ENCODE assay signal across 20 cellular contexts in genomic region chr2:76642122-76642521, GRCh38.
"Had no signal": no experiment of that assay in that cellular context is flagged by ENCODE, and none has a peak within 500 bp of the region (broad histone marks: within the 10 kb centered on the region; RNA-seq: fewer than 3 reads in every experiment).

No MANE protein-coding gene starts in this region.

- H3K36me3 ChIP-seq: colonic mucosa, right lobe of liver, transverse colon had no signal

- H3K27me3 ChIP-seq: colonic mucosa, right lobe of liver, testis, transverse colon had no signal

- H3K27ac ChIP-seq: colonic mucosa, right lobe of liver, testis, transverse colon had no signal

- H3K9me3 ChIP-seq: colonic mucosa, right lobe of liver, testis, transverse colon had no signal

- H3K4me3 ChIP-seq: colonic mucosa, right lobe of liver, testis, transverse colon had no signal

- ATAC-seq: activated CD8-positive, alpha-beta T cell treated with anti-CD3 and anti-CD28 coated beads for 36 hours; naive thymus-derived CD8-positive, alpha-beta T cell; right lobe of liver; stimulated activated naive CD8-positive, alpha-beta T cell treated with anti-CD3 and anti-CD28 coated beads, Interleukin-15, Interleukin-2, amounts not matched to agents 100 U/mL and 50 U/mL, for 24 hours; T-helper 17 cell had no signal

- DNase-seq: activated CD4-positive, alpha-beta T cell treated with anti-CD3 and anti-CD28 coated beads for 1 hour; activated CD4-positive, alpha-beta T cell treated with anti-CD3 and anti-CD28 coated beads, Interleukin-2, amount 50 U/mL, for 1 hour; activated CD8-positive, alpha-beta T cell treated with anti-CD3 and anti-CD28 coated beads for 36 hours; activated T-cell treated with anti-CD3 and anti-CD28 coated beads, Interleukin-2, amount 50 U/mL, for 48 hours; anterior cingulate cortex; cerebellar nuclear complex; colonic mucosa; effector CD8-positive, alpha-beta T cell; hippocampal formation; mammary epithelial cell; midbrain; naive thymus-derived CD8-positive, alpha-beta T cell; right lobe of liver; stimulated activated CD4-positive, alpha-beta T cell treated with anti-CD3 and anti-CD28 coated beads, Interleukin-12 subunit alpha, Interleukin-12 subunit beta, amount 100 ng/mL, for 4 hours; stimulated activated CD4-positive, alpha-beta T cell treated with anti-CD3 and anti-CD28 coated beads, Interleukin-4, amount 100 ng/mL, for 1 hour; stimulated activated naive CD8-positive, alpha-beta T cell treated with anti-CD3 and anti-CD28 coated beads, Interleukin-15, Interleukin-2, amounts not matched to agents 100 U/mL and 50 U/mL, for 24 hours; T-helper 17 cell; T1000; testis; transverse colon had no signal

- H3K4me1 ChIP-seq: colonic mucosa, right lobe of liver, testis, transverse colon had no signal
